Comparison of ENCODE assay signal across 8 cellular contexts in the genomic region with DNA sequence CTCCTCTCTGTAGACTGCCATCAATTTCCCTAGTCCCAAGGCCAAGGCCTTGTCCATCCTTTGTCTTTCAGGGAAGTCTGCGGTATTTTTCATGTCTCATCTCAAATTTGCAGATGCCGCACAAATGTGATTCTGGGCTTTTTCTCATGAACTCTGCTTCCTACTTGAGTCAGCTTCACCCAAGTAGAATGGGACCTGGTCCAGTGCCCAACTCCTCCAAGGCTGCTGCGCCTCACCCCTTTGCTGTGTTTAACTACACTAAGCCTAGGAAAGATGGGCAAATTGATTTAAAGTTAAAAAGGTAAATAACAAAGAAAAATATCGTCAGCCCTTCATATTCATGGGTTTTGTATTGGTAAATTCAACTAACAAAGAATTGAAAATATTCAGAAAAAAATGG.
"Had no signal": no experiment of that assay in that cellular context is flagged by ENCODE, and none has a peak within 500 bp of the region (broad histone marks: within the 10 kb centered on the region; RNA-seq: fewer than 3 reads in every experiment).

No MANE protein-coding gene starts in this region.

- H3K4me1 ChIP-seq: HAP-1 had no signal

- H3K4me3 ChIP-seq: GM23248, GM23338, HAP-1 had no signal

- H3K27ac ChIP-seq: GM23248 had no signal

- H3K36me3 ChIP-seq: HAP-1 had no signal

- H3K9me3 ChIP-seq: HAP-1 had no signal

- DNase-seq: GM23248, GOT3, H7, H9, HCEC 1CT, HFFc6 had no signal
